ENCODE assay signal across 8 cellular contexts in genomic region chr12:96398422-96399080, GRCh38. TPM values are rescaled to one million over a fixed set of nuclear protein-coding genes. Genes with fewer than 3 reads are reported as not detected.
DNase-seq lines count a peak whose midpoint lies in the region; ATAC-seq and TF ChIP-seq lines count a peak whose summit lies in the region.

No MANE protein-coding gene starts in this region.

- H3K79me2 ChIP-seq in hepatocyte: peaks cover 57% of the 10 kb centered on the region

- peak overlapping the region; percentile 97 for H2AFZ ChIP-seq in hepatocyte

- H3K4me3 ChIP-seq in hepatocyte (peak overlapping the region; percentile 95), skin epidermis (peak overlapping the region; percentile 70 to 100 (median 93))

- peak overlapping the region; percentile 89 for H3K4me2 ChIP-seq in hepatocyte

- H4K20me1 ChIP-seq in hepatocyte (ENCODE audit: insufficient read depth, poor library complexity, severe bottlenecking): peaks cover 43% of the 10 kb centered on the region

- no peaks in the 10 kb centered on the region for H3K36me3 ChIP-seq in hepatocyte (replicated peaks; ENCODE audit: insufficient read depth, low read depth)

- H3K36me3 Mint-ChIP-seq in activated naive CD4-positive, alpha-beta T cell treated with anti-CD3 and anti-CD28 coated beads, Interleukin-2, amount 50 U/mL, for 72 hours: peaks cover 7 to 11% of the 10 kb centered on the region in 2 donors

- H3K9me3 Mint-ChIP-seq in activated naive CD4-positive, alpha-beta T cell treated with anti-CD3 and anti-CD28 coated beads, Interleukin-2, amount 50 U/mL, for 72 hours: no peaks in the 10 kb centered on the region

- no peaks in the 10 kb centered on the region for H3K9me3 ChIP-seq in hepatocyte (ENCODE audit: low read depth)

- peak overlapping the region; percentile 91 to 97 for H3K27ac Mint-ChIP-seq in activated naive CD4-positive, alpha-beta T cell treated with anti-CD3 and anti-CD28 coated beads, Interleukin-2, amount 50 U/mL, for 72 hours

- peaks cover 14% of the 10 kb centered on the region for H3K4me1 ChIP-seq in hepatocyte (ENCODE audit: insufficient read depth)

- 9% methylated on average over 8 of the region's 8 CpGs for WGBS in hepatocyte (ENCODE audit: low lambda C conversion rate, missing lambda C conversion rate)

- no peak for TF ChIP-seq CTCF in hepatocyte (IDR thresholded peaks at IDR 0.05; ENCODE audit: poor library complexity)

- no peaks in the 10 kb centered on the region for H3K9me2 ChIP-seq in hepatocyte (replicated peaks; ENCODE audit: insufficient read depth)

- no peaks in the 10 kb centered on the region for H3K27me3 ChIP-seq in hepatocyte

- in situ Hi-C loops in ACHN (cut with HindIII; ENCODE audit: low pct_ligation_motif_present, low pct_unique_long_range_greater_than_20kb, low sequenced_read_pairs): no loop called here

- ATAC-seq in GM21717 (IDR thresholded peaks at IDR 0.05; ENCODE audit: unreplicated experiment) (peak; percentile 1), GM21390 (IDR thresholded peaks at IDR 0.05; ENCODE audit: unreplicated experiment) (no peak)
- peak in 1 of 2 donors; percentile 2 for ATAC-seq in activated naive CD4-positive, alpha-beta T cell treated with anti-CD3 and anti-CD28 coated beads, Interleukin-2, amount 50 U/mL, for 72 hours

- H3K27ac ChIP-seq in hepatocyte (peak overlapping the region; percentile 99), skin epidermis (peak overlapping the region; percentile 95 to 100 (median 99))

- DNase-seq in ACHN (peak; percentile 23), hepatocyte (ENCODE audit: low spot score) (no peak), NCI-H1048 (lab: John Stamatoyannopoulos, UW) (no peak), NCI-H2171 (lab: John Stamatoyannopoulos, UW) (no peak)
- DNase-seq in activated naive CD4-positive, alpha-beta T cell treated with anti-CD3 and anti-CD28 coated beads, Interleukin-2, amount 50 U/mL, for 72 hours (ENCODE audit: low spot score in 2 of 2): no peak

RNA-seq across cellular contexts. Expression of gene CDK17, which starts 1.7 kb away (rescaled TPM):
- 10 to 100 TPM; 43.5 to 51.0 TPM for total RNA-seq in activated naive CD4-positive, alpha-beta T cell treated with anti-CD3 and anti-CD28 coated beads, Interleukin-2, amount 50 U/mL, for 72 hours
- total RNA-seq in hepatocyte: 33.1 and 33.5 TPM in 2 replicates
- polyA plus RNA-seq in hepatocyte: 10.6 and 13.8 TPM in 2 replicates
